In genomic region chr11:113412675-113413074, GRCh38 we compare ENCODE assay signal across 4 cellular contexts. TPM values are rescaled to one million over a fixed set of nuclear protein-coding genes. Genes with fewer than 3 reads are reported as not detected.
"Had no signal": no experiment of that assay in that cellular context is flagged by ENCODE, and none has a peak within 500 bp of the region (broad histone marks: within the 10 kb centered on the region; RNA-seq: fewer than 3 reads in every experiment).

No MANE protein-coding gene starts in this region.

- DNase-seq: GDM1, GF-D8 had no signal

- H3K4me3 ChIP-seq: GM12878 had no signal

RNA-seq across cellular contexts. Expression of gene ANKK1, which starts 25.1 kb away (rescaled TPM):
- total RNA-seq: G401, GM12878 had no signal
- polyA plus RNA-seq: GM12878 had no signal
